In genomic region chr5:168689278-168689677, GRCh38 we compare ENCODE assay signal across 27 cellular contexts.
"Had no signal": no experiment of that assay in that cellular context is flagged by ENCODE, and none has a peak within 500 bp of the region (broad histone marks: within the 10 kb centered on the region; RNA-seq: fewer than 3 reads in every experiment).

No MANE protein-coding gene starts in this region.

- H3K27me3 ChIP-seq: suprapubic skin, testis, thyroid gland, tibial artery, tibial nerve, transverse colon, upper lobe of left lung, upper lobe of right lung, uterus, vagina had no signal

- H3K36me3 ChIP-seq: suprapubic skin, thoracic aorta, thyroid gland, transverse colon, upper lobe of left lung, upper lobe of right lung, uterus, vagina had no signal

- H3K4me3 Mint-ChIP-seq: stimulated activated memory B cell treated with anti-CD40 and anti-IgM and Interleukin-4, amounts not matched to agents 10 μg/mL and 1 μg/mL and 100 μg/mL, for 72 hours; stimulated activated naive B cell treated with anti-CD40 and anti-IgM and Interleukin-4, amounts not matched to agents 10 μg/mL and 1 μg/mL and 100 μg/mL, for 72 hours; stimulated activated naive CD8-positive, alpha-beta T cell treated with anti-CD3 and anti-CD28 coated beads, Interleukin-15, amount 100 ng/mL, for 72 hours; stimulated activated naive CD8-positive, alpha-beta T cell treated with anti-CD3 and anti-CD28 coated beads, Interleukin-15, Interleukin-2, amounts not matched to agents 100 ng/mL and 50 ng/mL, for 24 hours; type B pancreatic cell had no signal

- DNase-seq: stimulated activated CD4-positive, alpha-beta T cell treated with anti-CD3 and anti-CD28 coated beads, Interleukin-2, amount 100 ng/mL, for 48 hours; stimulated activated CD4-positive, alpha-beta T cell treated with anti-CD3 and anti-CD28 coated beads, Interleukin-4, amount 100 ng/mL, for 1 hour; stimulated activated CD4-positive, alpha-beta T cell treated with anti-CD3 and anti-CD28 coated beads, Interleukin-4, amount 100 ng/mL, for 24 hours; stimulated activated CD4-positive, alpha-beta T cell treated with anti-CD3 and anti-CD28 coated beads, Interleukin-4, amount 100 ng/mL, for 4 hours; stimulated activated CD8-positive, alpha-beta memory T cell treated with anti-CD3 and anti-CD28 coated beads, Interleukin-4, amount 100 ng/mL, for 48 hours; stimulated activated naive B cell treated with anti-CD40 and anti-IgM and Interleukin-4, amounts not matched to agents 10 μg/mL and 1 μg/mL and 100 μg/mL, for 72 hours; stimulated activated naive CD4-positive, alpha-beta T cell; stimulated activated naive CD4-positive, alpha-beta T cell treated with Interleukin-2 at 50 U/mL for 16 hours; stimulated activated naive CD8-positive, alpha-beta T cell treated with anti-CD3 and anti-CD28 coated beads, Interleukin-15, amount 100 ng/mL, for 72 hours; stimulated activated naive CD8-positive, alpha-beta T cell treated with anti-CD3 and anti-CD28 coated beads, Interleukin-15, Interleukin-2, amounts not matched to agents 100 U/mL and 50 U/mL, for 24 hours; stomach; substantia nigra; testis; thyroid gland; tibial artery; transverse colon; trophoblast cell; upper lobe of left lung; upper lobe of right lung; uterus had no signal

- H3K4me1 ChIP-seq: stomach, suprapubic skin, testis, thyroid gland, tibial artery, tibial nerve, transverse colon, upper lobe of left lung, upper lobe of right lung, uterus, vagina had no signal

- H3K4me1 Mint-ChIP-seq: stimulated activated memory B cell treated with anti-CD40 and anti-IgM and Interleukin-4, amounts not matched to agents 10 μg/mL and 1 μg/mL and 100 μg/mL, for 72 hours; stimulated activated naive B cell treated with anti-CD40 and anti-IgM and Interleukin-4, amounts not matched to agents 10 μg/mL and 1 μg/mL and 100 μg/mL, for 72 hours; stimulated activated naive CD8-positive, alpha-beta T cell treated with anti-CD3 and anti-CD28 coated beads, Interleukin-15, amount 100 ng/mL, for 72 hours had no signal

- H3K4me3 ChIP-seq: stomach, suprapubic skin, testis, thoracic aorta, thyroid gland, tibial artery, tibial nerve, transverse colon, upper lobe of left lung, upper lobe of right lung, uterus, vagina had no signal

- H3K9me3 ChIP-seq: stomach, suprapubic skin, testis, thoracic aorta, thyroid gland, tibial artery, tibial nerve, transverse colon, upper lobe of left lung, upper lobe of right lung, uterus, vagina had no signal

- H3K27ac ChIP-seq: stomach, suprapubic skin, testis, thoracic aorta, thyroid gland, tibial artery, tibial nerve, transverse colon, upper lobe of left lung, upper lobe of right lung, uterus, vagina had no signal

- H3K27ac Mint-ChIP-seq: stimulated activated memory B cell treated with anti-CD40 and anti-IgM and Interleukin-4, amounts not matched to agents 10 μg/mL and 1 μg/mL and 100 μg/mL, for 72 hours; stimulated activated naive B cell treated with anti-CD40 and anti-IgM and Interleukin-4, amounts not matched to agents 10 μg/mL and 1 μg/mL and 100 μg/mL, for 72 hours; stimulated activated naive CD8-positive, alpha-beta T cell treated with anti-CD3 and anti-CD28 coated beads, Interleukin-15, amount 100 ng/mL, for 72 hours; stimulated activated naive CD8-positive, alpha-beta T cell treated with anti-CD3 and anti-CD28 coated beads, Interleukin-15, Interleukin-2, amounts not matched to agents 100 ng/mL and 50 ng/mL, for 24 hours; type B pancreatic cell had no signal

- H3K36me3 Mint-ChIP-seq: stimulated activated memory B cell treated with anti-CD40 and anti-IgM and Interleukin-4, amounts not matched to agents 10 μg/mL and 1 μg/mL and 100 μg/mL, for 72 hours; stimulated activated naive B cell treated with anti-CD40 and anti-IgM and Interleukin-4, amounts not matched to agents 10 μg/mL and 1 μg/mL and 100 μg/mL, for 72 hours had no signal

- ATAC-seq: stimulated activated memory B cell treated with anti-CD40 and anti-IgM and Interleukin-4, amounts not matched to agents 10 μg/mL and 1 μg/mL and 100 μg/mL, for 72 hours; stimulated activated naive B cell treated with anti-CD40 and anti-IgM and Interleukin-4, amounts not matched to agents 10 μg/mL and 1 μg/mL and 100 μg/mL, for 72 hours; stimulated activated naive CD8-positive, alpha-beta T cell treated with anti-CD3 and anti-CD28 coated beads, Interleukin-15, amount 100 ng/mL, for 72 hours; stimulated activated naive CD8-positive, alpha-beta T cell treated with anti-CD3 and anti-CD28 coated beads, Interleukin-15, Interleukin-2, amounts not matched to agents 100 U/mL and 50 U/mL, for 24 hours; upper lobe of right lung had no signal

- H3K9me3 Mint-ChIP-seq: stimulated activated memory B cell treated with anti-CD40 and anti-IgM and Interleukin-4, amounts not matched to agents 10 μg/mL and 1 μg/mL and 100 μg/mL, for 72 hours; stimulated activated naive B cell treated with anti-CD40 and anti-IgM and Interleukin-4, amounts not matched to agents 10 μg/mL and 1 μg/mL and 100 μg/mL, for 72 hours; stimulated activated naive CD8-positive, alpha-beta T cell treated with anti-CD3 and anti-CD28 coated beads, Interleukin-15, amount 100 ng/mL, for 72 hours; stimulated activated naive CD8-positive, alpha-beta T cell treated with anti-CD3 and anti-CD28 coated beads, Interleukin-15, Interleukin-2, amounts not matched to agents 100 ng/mL and 50 ng/mL, for 24 hours; type B pancreatic cell had no signal
